In genomic region chr18:35176925-35177324, GRCh38 we compare ENCODE assay signal across 24 cellular contexts.
DNase-seq lines count a peak whose midpoint lies in the region; ATAC-seq, FAIRE-seq and TF ChIP-seq lines count a peak whose summit lies in the region.
"Had no signal": no experiment of that assay in that cellular context is flagged by ENCODE, and none has a peak within 500 bp of the region (broad histone marks: within the 10 kb centered on the region; RNA-seq: fewer than 3 reads in every experiment).

No MANE protein-coding gene starts in this region.

- WGBS in K562 (ENCODE audit: insufficient coverage, low coverage, missing lambda C conversion rate): 26% methylated on average over 3 of the region's 3 CpGs

- BruUV-seq in K562 (replicated peaks; lab: Mats Ljungman, UMichigan): no TSS peak

- H3K79me2 ChIP-seq in Karpas-422 (ENCODE audit: low read length) (no peaks in the 10 kb centered on the region), K562 (ENCODE audit: control insufficient read depth, insufficient read depth, low read length) (no peaks in the 10 kb centered on the region)

- H2AFZ ChIP-seq in Karpas-422 (ENCODE audit: low read length) (no peak overlapping the region), K562 (ENCODE audit: low read depth, low read length) (no peak overlapping the region)

- TF ChIP-seq CTCF in D721Med (IDR thresholded peaks at IDR 0.05; ENCODE audit: insufficient read depth, missing control alignments) (no peak), K562 (IDR thresholded peaks at IDR 0.05 in 2 of 3, conservative IDR thresholded peaks at IDR 0.05 in 1 of 3; ENCODE audit: insufficient read depth in 2 of 3, low read depth in 1 of 3, low read length in 3 of 3) (no peak)

- H3K27ac ChIP-seq in Karpas-422 (ENCODE audit: low read length) (peak overlapping the region; percentile 97), K562 (ENCODE audit: extremely low read depth, low read depth, low read length) (no peak overlapping the region)
- H3K27ac ChIP-seq: 22Rv1; A549; BLaER1 treated with 17β-estradiol and CSF1 and Interleukin-3, amounts not matched to agents 10 nM and 100 nM; C4-2B had no signal

- peak; percentile 21 for FAIRE-seq in D721Med (lab: Jason Lieb, UNC)
- no peak for FAIRE-seq in K562 (lab: Jason Lieb, UNC)
- FAIRE-seq: A549, GM12878, GM12892, GM18507 had no signal

- H4K20me1 ChIP-seq in Karpas-422 (ENCODE audit: insufficient read depth, low read depth, low read length) (no peaks in the 10 kb centered on the region), K562 (replicated peaks; ENCODE audit: control insufficient read depth, insufficient read depth, low read length) (no peaks in the 10 kb centered on the region)
- H4K20me1 ChIP-seq: BLaER1 treated with 17β-estradiol and CSF1 and Interleukin-3, amounts not matched to agents 10 nM and 100 nM had no signal

- H3K9ac ChIP-seq in Karpas-422 (ENCODE audit: low read length) (no peak overlapping the region), K562 (ENCODE audit: insufficient read depth in 1 of 2, low read depth in 2 of 2, low read length in 2 of 2) (no peak overlapping the region)
- H3K9ac ChIP-seq: BLaER1 treated with 17β-estradiol and CSF1 and Interleukin-3, amounts not matched to agents 10 nM and 100 nM had no signal

- H3K4me1 ChIP-seq in Karpas-422 (ENCODE audit: low read length) (peaks cover 87% of the 10 kb centered on the region), K562 (replicated peaks in 1 of 2; ENCODE audit: control insufficient read depth in 2 of 2, insufficient read depth in 2 of 2, low read length in 2 of 2) (peaks cover 0 to 7% of the 10 kb centered on the region in 2 experiments; a peak in 3 of 5 replicates)
- H3K4me1 ChIP-seq: A549, Caco-2 had no signal

- H3K9me3 ChIP-seq in Karpas-422 (ENCODE audit: low read length) (no peaks in the 10 kb centered on the region), K562 (replicated peaks; ENCODE audit: control insufficient read depth, insufficient read depth, low read depth, low read length) (no peaks in the 10 kb centered on the region; the same call in 1 of the 2 replicates)
- H3K9me3 ChIP-seq: A549, Caco-2 had no signal

- POLR2A ChIA-PET in K562 (lab: Yijun Ruan, JAX): interaction anchor here (1.6 kb wide), 1 partner anchor 10 kb away, joined by 4 read pairs; no protein-coding TSS in a partner anchor

- ATAC-seq in K562: no peak
- ATAC-seq: A549; CD8-positive, alpha-beta T cell; GM12878 had no signal

- CTCF ChIA-PET in K562 (lab: Yijun Ruan, JAX; ENCODE audit: low intra/inter-chr PET ratio): no interaction called here

- H3K36me3 ChIP-seq in Karpas-422 (ENCODE audit: insufficient read depth, low read length): peaks cover 5% of the 10 kb centered on the region; the same call in 1 of the 2 replicates
- no peaks in the 10 kb centered on the region for H3K36me3 ChIP-seq in K562 (ENCODE audit: control insufficient read depth, insufficient read depth, low read length)
- H3K36me3 ChIP-seq: BLaER1 treated with 17β-estradiol and CSF1 and Interleukin-3, amounts not matched to agents 10 nM and 100 nM had no signal

- in situ Hi-C loops in K562 (cut with MboI): no loop called here

- H3K4me3 ChIP-seq in Karpas-422 (ENCODE audit: low read length): no peak overlapping the region
- H3K4me3 ChIP-seq in K562: no peak overlapping the region
- H3K4me3 ChIP-seq: A549; BLaER1 treated with 17β-estradiol and CSF1 and Interleukin-3, amounts not matched to agents 10 nM and 100 nM; GM12878 had no signal

- no peak for DNase-seq in D721Med (ENCODE audit: insufficient read length, low spot score)
- DNase-seq in Karpas-422: no peak
- no peak for DNase-seq in K562 (ENCODE audit: extremely low read depth in 1 of 4, low spot score in 3 of 4)
- no peak for DNase-seq in NCI-H524 treated with DMSO at 0.1 percent for 48 hours (lab: John Stamatoyannopoulos, UW)
- no peak for DNase-seq in pons (ENCODE audit: low spot score)
- DNase-seq: AML-193; Caco-2; Calu3; CD4-positive, alpha-beta T cell; CD8-positive, alpha-beta T cell; DMS 273 treated with DMSO at 0.1 percent for 48 hours; DMS153; DMS53; DMS79; DND-41; EL; GDM1 had no signal

- H3K9me1 ChIP-seq in K562 (ENCODE audit: control insufficient read depth, insufficient read depth, low read length): no peaks in the 10 kb centered on the region

- H3K4me2 ChIP-seq in Karpas-422 (ENCODE audit: low read depth, low read length, poor library complexity, severe bottlenecking): no peak overlapping the region
- no peak overlapping the region for H3K4me2 ChIP-seq in K562 (ENCODE audit: insufficient read depth, low read length)
- H3K4me2 ChIP-seq: A549; BLaER1 treated with 17β-estradiol and CSF1 and Interleukin-3, amounts not matched to agents 10 nM and 100 nM had no signal

- no peaks in the 10 kb centered on the region for H3K9me2 ChIP-seq in Karpas-422 (replicated peaks; ENCODE audit: insufficient read depth, low read length)

- no peak for TF ChIP-seq EP300 in K562 (IDR thresholded peaks at IDR 0.05; ENCODE audit: low read length)

- H3K27me3 ChIP-seq in Karpas-422 (ENCODE audit: low read length) (no peaks in the 10 kb centered on the region), K562 (ENCODE audit: control insufficient read depth in 2 of 2, insufficient read depth in 2 of 2, low read length in 2 of 2) (no peaks in the 10 kb centered on the region; a peak in 1 of 5 replicates)
- H3K27me3 ChIP-seq: BLaER1 treated with 17β-estradiol and CSF1 and Interleukin-3, amounts not matched to agents 10 nM and 100 nM had no signal

- TF ChIP-seq POLR2A in K562 (conservative IDR thresholded peaks at IDR 0.05): no peak

- TF ChIP-seq RAD21 in K562 (CRISPR knock-in tag; conservative IDR thresholded peaks at IDR 0.05 in 1 of 2, IDR thresholded peaks at IDR 0.05 in 1 of 2): no peak

- intact Hi-C loops in K562 (cut with micrococcal nuclease): no loop called here

TF ChIP-seq in K562, 482 proteins besides CTCF, POLR2A, EP300 and RAD21:
- TF ChIP-seq E2F1 (CRISPR knock-in tag; IDR thresholded peaks at IDR 0.05) (no peak), ZNF41 (CRISPR knock-in tag; conservative IDR thresholded peaks at IDR 0.05) (no peak), ZNF23 (CRISPR knock-in tag; IDR thresholded peaks at IDR 0.05) (no peak), DPF2 (IDR thresholded peaks at IDR 0.05) (no peak), ZFX (CRISPR knock-in tag; IDR thresholded peaks at IDR 0.05) (no peak), TRIM24 (IDR thresholded peaks at IDR 0.05) (peak; percentile 26 to 32; a peak in 1 of 4 replicates), AFF1 (IDR thresholded peaks at IDR 0.05; ENCODE audit: low read depth in 1 of 2, partially characterized antibody in 2 of 2) (peak in 1 of 2 experiments; percentile 99)
